ENCODE assay signal across 34 cellular contexts in the genomic region with DNA sequence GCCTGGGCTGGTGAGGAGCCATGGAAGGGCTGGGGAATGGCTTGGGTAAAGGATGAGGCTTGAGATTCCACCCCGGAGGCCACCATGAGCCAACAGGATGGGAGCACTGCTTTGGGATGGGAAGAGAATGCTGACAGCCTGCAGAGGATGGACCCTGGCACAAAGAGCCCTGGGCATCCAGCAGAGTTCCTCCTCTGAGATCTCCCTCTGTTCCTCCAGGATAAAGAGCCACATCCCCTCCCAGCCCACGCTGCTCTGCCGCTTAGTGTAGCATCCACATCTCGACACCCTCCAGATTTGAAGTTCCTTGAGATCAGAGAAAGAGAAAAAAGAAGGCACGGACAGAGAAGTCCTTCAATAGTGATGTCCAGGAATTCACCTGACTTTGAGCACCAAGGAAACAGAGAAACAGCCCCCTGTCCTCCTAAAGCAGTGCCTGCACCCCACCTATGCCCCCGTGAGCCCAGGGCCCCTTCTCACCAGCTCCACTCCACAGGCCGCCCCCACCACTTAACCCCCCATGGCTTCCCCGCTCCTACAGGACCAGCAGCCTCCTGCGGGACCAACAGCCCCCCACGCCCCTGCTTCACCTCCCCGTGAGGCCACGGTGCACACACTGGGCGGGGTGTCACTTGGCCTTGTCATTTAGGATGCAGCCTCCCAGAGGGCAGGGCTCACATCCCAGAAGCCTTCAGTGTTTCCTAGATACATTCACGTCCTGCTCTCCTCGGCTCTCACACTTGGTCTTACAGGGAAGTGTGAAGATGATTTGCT.
"Had no signal": no experiment of that assay in that cellular context is flagged by ENCODE, and none has a peak within 500 bp of the region (broad histone marks: within the 10 kb centered on the region; RNA-seq: fewer than 3 reads in every experiment).

No MANE protein-coding gene starts in this region.

- DNase-seq: Karpas-422, Kasumi-1, KG1, MG63, MM.1S, MV-4-11, NCI-H1048, NCI-H1092, NCI-H1092 treated with DMSO at 0.1 percent for 48 hours, NCI-H1105, NCI-H1105 treated with DMSO at 0.1 percent for 48 hours, NCI-H1417, NCI-H1417 treated with DMSO at 0.1 percent for 48 hours, NCI-H1436, NCI-H1436 treated with DMSO at 0.1 percent for 48 hours, NCI-H146, NCI-H1694, NCI-H1694 treated with DMSO at 0.1 percent for 48 hours, NCI-H187, NCI-H187 treated with DMSO at 0.1 percent for 48 hours, NCI-H1930, NCI-H2029, NCI-H2029 treated with DMSO at 0.1 percent for 48 hours, NCI-H2081, NCI-H2081 treated with DMSO at 0.1 percent for 48 hours, NCI-H2107, NCI-H2171, NCI-H2171 treated with DMSO at 0.1 percent for 48 hours, NCI-H2227 treated with DMSO at 0.1 percent for 48 hours, NCI-H226, NCI-H345, NCI-H446, NCI-H446 treated with DMSO at 0.1 percent for 48 hours had no signal

- H3K27ac ChIP-seq: KMS-11 had no signal

- H3K36me3 ChIP-seq: MG63 had no signal

- H3K9me3 ChIP-seq: MG63 had no signal

- H3K4me2 ChIP-seq: KMS-11 had no signal

- H3K4me3 ChIP-seq: MG63 had no signal

- H3K27me3 ChIP-seq: MG63 had no signal

- H3K9ac ChIP-seq: KMS-11 had no signal
